10 cellular contexts compared by ENCODE assay signal in genomic region chr5:145811834-145812625, GRCh38. TPM values are rescaled to one million over a fixed set of nuclear protein-coding genes. Genes with fewer than 3 reads are reported as not detected.
DNase-seq lines count a peak whose midpoint lies in the region; ATAC-seq and TF ChIP-seq lines count a peak whose summit lies in the region.
"Had no signal": no experiment of that assay in that cellular context is flagged by ENCODE, and none has a peak within 500 bp of the region (broad histone marks: within the 10 kb centered on the region; RNA-seq: fewer than 3 reads in every experiment).

No MANE protein-coding gene starts in this region.

- H3K4me1 ChIP-seq in cardiac muscle cell (ENCODE audit: low read depth) (peaks cover 7% of the 10 kb centered on the region), testis (no peaks in the 10 kb centered on the region)
- H3K4me1 ChIP-seq: Caco-2 had no signal

- TF ChIP-seq POLR2A in testis (IDR thresholded peaks at IDR 0.05): no peak

- peak; percentile 10 for DNase-seq in NCI-H82 (lab: John Stamatoyannopoulos, UW)
- DNase-seq in NCI-H82 treated with DMSO at 0.1 percent for 48 hours (lab: John Stamatoyannopoulos, UW; ENCODE audit: unreplicated experiment): no peak
- peak; percentile 37 to 67 for DNase-seq in cardiac muscle cell (ENCODE audit: low read depth in 1 of 2, low spot score in 1 of 2)
- peak; percentile 48 for DNase-seq in testis
- DNase-seq in T-helper 9 cell: no peak
- no peak for DNase-seq in HuH-7 (ENCODE audit: low spot score)
- DNase-seq: NCI-H187 had no signal

- H3K27me3 ChIP-seq in cardiac muscle cell (no peaks in the 10 kb centered on the region), testis (no peaks in the 10 kb centered on the region)

- H3K27ac ChIP-seq in cardiac muscle cell: peak overlapping the region; percentile 32
- H3K27ac ChIP-seq in testis: no peak overlapping the region

- 86 to 88% methylated on average over 3 of the region's 3 CpGs for whole genome bisulfite sequencing in testis, 2 donors

- intact Hi-C loops in testis (cut with DNase I; ENCODE audit: low total_unique reads): no loop called here

- peak; percentile 43 for TF ChIP-seq CTCF in cardiac muscle cell (IDR thresholded peaks at IDR 0.05; ENCODE audit: low read depth, low read length)
- TF ChIP-seq CTCF in testis (IDR thresholded peaks at IDR 0.05): no peak

- no peak overlapping the region for H3K4me3 ChIP-seq in cardiac muscle cell
- H3K4me3 ChIP-seq in testis: no peak overlapping the region

- no peaks in the 10 kb centered on the region for H3K9me3 ChIP-seq in cardiac muscle cell (ENCODE audit: low read depth)
- H3K9me3 ChIP-seq in testis: no peaks in the 10 kb centered on the region
- H3K9me3 ChIP-seq: Caco-2 had no signal

- H3K36me3 ChIP-seq in cardiac muscle cell: peaks cover 5% of the 10 kb centered on the region
- H3K36me3 ChIP-seq in testis (ENCODE audit: low read depth, missing control alignments): no peaks in the 10 kb centered on the region

- ATAC-seq in SK-N-SH treated with all-trans-retinoic acid at 6 μM for 48 hours: peak; percentile 95
- no peak for ATAC-seq in GM18907 (IDR thresholded peaks at IDR 0.05; ENCODE audit: unreplicated experiment)

TF ChIP-seq in SK-N-SH treated with all-trans-retinoic acid at 6 μM for 48 hours, 23 proteins besides CTCF, POLR2A, EP300 and RAD21:
- TF ChIP-seq ZC3H10 (CRISPR knock-in tag; IDR thresholded peaks at IDR 0.05): no peak
- TF ChIP-seq OSR1 (CRISPR knock-in tag; IDR thresholded peaks at IDR 0.05): no peak
- no peak for TF ChIP-seq PATZ1 (CRISPR knock-in tag; IDR thresholded peaks at IDR 0.05; ENCODE audit: borderline replicate concordance)
- no peak for TF ChIP-seq PPARA (CRISPR knock-in tag; IDR thresholded peaks at IDR 0.05; ENCODE audit: borderline replicate concordance)
- no peak for TF ChIP-seq TSHZ2 (CRISPR knock-in tag; IDR thresholded peaks at IDR 0.05)
- TF ChIP-seq CREB5 (CRISPR knock-in tag; IDR thresholded peaks at IDR 0.05; ENCODE audit: low read depth): no peak
- TF ChIP-seq ARNTL (CRISPR knock-in tag; IDR thresholded peaks at IDR 0.05; ENCODE audit: borderline replicate concordance, low read depth): no peak
- no peak for TF ChIP-seq RARB (CRISPR knock-in tag; IDR thresholded peaks at IDR 0.05)
- no peak for TF ChIP-seq ZNF565 (CRISPR knock-in tag; conservative IDR thresholded peaks at IDR 0.05; ENCODE audit: low read depth)

RNA-seq across cellular contexts. Expression of gene PRELID2, which starts 23.1 kb away (rescaled TPM):
- total RNA-seq in cardiac muscle cell (24.9 and 41.2 TPM in 2 replicates), testis (10 to 100 TPM; 13.8 to 15.7 TPM)
- polyA plus RNA-seq in cardiac muscle cell (26.3 and 59.1 TPM in 2 replicates), testis (ENCODE audit: insufficient read depth, low read depth, low replicate concordance) (2.9 TPM)

Comparison
In these comparisons a context has a peak if more than half of its experiments do, and no peak if none do; other contexts are left out.
1. DNase-seq: peak in NCI-H82 (single experiment), cardiac muscle cell (2 of 2) and testis (single experiment); none in NCI-H82 treated with DMSO at 0.1 percent for 48 hours (single experiment), T-helper 9 cell (single experiment) and HuH-7 (single experiment).